Comparison of ENCODE assay signal across 8 cellular contexts in the genomic region with DNA sequence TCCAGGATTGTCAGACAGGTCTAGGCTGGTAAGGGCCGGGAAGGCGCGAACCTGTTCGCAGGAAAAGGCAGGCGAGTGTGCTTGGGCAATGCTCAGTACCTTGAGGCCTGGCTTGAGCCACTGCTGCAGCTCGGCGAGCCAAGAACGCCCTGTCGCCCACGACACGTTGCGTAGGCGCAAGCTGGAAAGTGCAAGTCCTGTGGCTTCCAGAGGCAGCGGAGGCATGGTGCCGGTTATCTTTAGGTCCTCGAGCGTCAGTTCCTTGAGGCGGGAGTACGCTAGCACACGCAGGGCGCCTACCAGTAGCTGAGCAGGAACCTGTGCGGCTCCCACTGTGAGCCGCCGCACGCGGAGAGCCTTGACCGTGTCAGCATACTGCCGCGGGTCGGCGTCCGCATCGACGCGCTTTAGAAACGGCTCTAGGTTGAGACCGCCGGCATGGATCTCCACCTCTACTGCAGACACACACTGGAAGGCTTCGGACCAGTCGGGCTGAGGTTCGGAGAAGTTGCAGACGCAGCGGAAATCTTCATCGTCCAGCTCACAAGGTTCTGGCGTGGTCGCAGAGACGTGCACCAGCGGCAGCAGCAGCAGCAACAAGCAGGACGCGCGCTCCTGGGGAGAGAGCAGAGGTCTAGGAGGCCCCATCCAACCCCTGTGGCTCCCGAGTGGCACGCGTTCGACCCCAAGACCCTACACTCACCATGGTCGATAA. TPM values are rescaled to one million over a fixed set of nuclear protein-coding genes. Genes with fewer than 3 reads are reported as not detected.
DNase-seq lines count a peak whose midpoint lies in the region; ATAC-seq, FAIRE-seq and TF ChIP-seq lines count a peak whose summit lies in the region.

No MANE protein-coding gene starts in this region.

- ATAC-seq in HG03565 (IDR thresholded peaks at IDR 0.05; ENCODE audit: unreplicated experiment): peak; percentile 45

- no peak overlapping the region for H3K27ac Mint-ChIP-seq in activated CD4-positive, alpha-beta memory T cell treated with anti-CD3 and anti-CD28 coated beads for 36 hours

- peak overlapping the region; percentile 59 for H3K4me3 ChIP-seq in AG10803 (ENCODE audit: low read length)
- H3K4me3 ChIP-seq in effector memory CD4-positive, alpha-beta T cell (ENCODE audit: insufficient read depth, low read depth, low read length, poor library complexity, severe bottlenecking): peak overlapping the region; percentile 65

- peaks cover 24% of the 10 kb centered on the region for H3K4me1 Mint-ChIP-seq in activated CD4-positive, alpha-beta memory T cell treated with anti-CD3 and anti-CD28 coated beads for 36 hours (ENCODE audit: low read depth)

- peak overlapping the region; percentile 75 for H3K4me3 Mint-ChIP-seq in activated CD4-positive, alpha-beta memory T cell treated with anti-CD3 and anti-CD28 coated beads for 36 hours

- no peaks in the 10 kb centered on the region for H3K36me3 ChIP-seq in effector memory CD4-positive, alpha-beta T cell (ENCODE audit: control insufficient read depth, insufficient read depth, low read length)

- CTCF ChIA-PET in activated CD4-positive, alpha-beta memory T cell treated with anti-CD3 and anti-CD28 coated beads for 36 hours (lab: Charles Lee): interaction anchor here (0.6 to 1.4 kb wide), 5 partner anchors 10 to 260 kb away, joined by 3 to 6 read pairs (median 3); partner anchors contain the start of genes EIF4EBP3, IK and NDUFA2

- H3K9me3 Mint-ChIP-seq in activated CD4-positive, alpha-beta memory T cell treated with anti-CD3 and anti-CD28 coated beads for 36 hours: peaks cover 4% of the 10 kb centered on the region

- no peaks in the 10 kb centered on the region for H3K9me3 ChIP-seq in effector memory CD4-positive, alpha-beta T cell (ENCODE audit: control insufficient read depth, low read length)

- POLR2A ChIA-PET in activated CD4-positive, alpha-beta memory T cell treated with anti-CD3 and anti-CD28 coated beads for 36 hours (lab: Charles Lee): no interaction called here

- peak overlapping the region; percentile 58 for H3K27ac ChIP-seq in effector memory CD4-positive, alpha-beta T cell (ENCODE audit: insufficient read depth, low read length, poor library complexity, severe bottlenecking)

- H3K36me3 Mint-ChIP-seq in activated CD4-positive, alpha-beta memory T cell treated with anti-CD3 and anti-CD28 coated beads for 36 hours: no peaks in the 10 kb centered on the region

- DNase-seq in AG10803 (ENCODE audit: low read depth) (peak; percentile 33), GM19239 (ENCODE audit: insufficient read length, low spot score) (peak; percentile 17), mucosa of gallbladder (ENCODE audit: low spot score) (peak; percentile 39), superior temporal gyrus (ENCODE audit: extremely low spot score) (peak; percentile 55), cortex of kidney (lab: John Stamatoyannopoulos, UW) (no peak)
- DNase-seq in activated CD4-positive, alpha-beta memory T cell treated with anti-CD3 and anti-CD28 coated beads for 36 hours: peak; percentile 67
- DNase-seq in effector memory CD4-positive, alpha-beta T cell: peak; percentile 18 to 29 (median 21)

- H3K4me1 ChIP-seq in effector memory CD4-positive, alpha-beta T cell (ENCODE audit: control insufficient read depth, insufficient read depth, low read length, poor library complexity, severe bottlenecking): peaks cover 10% of the 10 kb centered on the region

- no peaks in the 10 kb centered on the region for H3K27me3 Mint-ChIP-seq in activated CD4-positive, alpha-beta memory T cell treated with anti-CD3 and anti-CD28 coated beads for 36 hours

- peak; percentile 42 for FAIRE-seq in GM19239 (lab: Jason Lieb, UNC)

- TF ChIP-seq CTCF in AG10803 (conservative IDR thresholded peaks at IDR 0.05; ENCODE audit: low read length): no peak

- intact Hi-C loops in activated CD4-positive, alpha-beta memory T cell treated with anti-CD3 and anti-CD28 coated beads for 36 hours (cut with micrococcal nuclease): no loop called here

- no peaks in the 10 kb centered on the region for H3K27me3 ChIP-seq in effector memory CD4-positive, alpha-beta T cell (replicated peaks; ENCODE audit: control insufficient read depth, insufficient read depth, low read length, poor library complexity, severe bottlenecking)

RNA-seq across cellular contexts. Expression of gene CD14, which starts 0.5 kb away (rescaled TPM):
- under 1 TPM; 0.39 to 0.62 TPM for total RNA-seq in activated CD4-positive, alpha-beta memory T cell treated with anti-CD3 and anti-CD28 coated beads for 36 hours
- 104 TPM for total RNA-seq in mucosa of gallbladder

RNA-seq across cellular contexts. Expression of gene TMCO6, which starts 6.7 kb away (rescaled TPM):
- total RNA-seq in activated CD4-positive, alpha-beta memory T cell treated with anti-CD3 and anti-CD28 coated beads for 36 hours: 10 to 100 TPM; 33.7 to 33.8 TPM
- 20.6 TPM for total RNA-seq in mucosa of gallbladder

RNA-seq across cellular contexts. Expression of gene NDUFA2, which starts 14.9 kb away (rescaled TPM):
- total RNA-seq in activated CD4-positive, alpha-beta memory T cell treated with anti-CD3 and anti-CD28 coated beads for 36 hours: 10 to 100 TPM; 63.8 to 69.4 TPM
- total RNA-seq in mucosa of gallbladder: 73.0 TPM

RNA-seq across cellular contexts. Expression of gene IK, which starts 15.1 kb away (rescaled TPM):
- 100 to 1,000 TPM; 103 to 104 TPM for total RNA-seq in activated CD4-positive, alpha-beta memory T cell treated with anti-CD3 and anti-CD28 coated beads for 36 hours
- total RNA-seq in mucosa of gallbladder: 72.1 TPM

RNA-seq across cellular contexts. Expression of gene WDR55, which starts 32.2 kb away (rescaled TPM):
- total RNA-seq in activated CD4-positive, alpha-beta memory T cell treated with anti-CD3 and anti-CD28 coated beads for 36 hours: 10 to 100 TPM; 30.4 to 32.1 TPM
- total RNA-seq in mucosa of gallbladder: 22.1 TPM

Comparison
In these comparisons a context has a peak if more than half of its experiments do, and no peak if none do; other contexts are left out.
1. RNA of gene CD14, which starts 0.5 kb away (total RNA-seq): 104 TPM in mucosa of gallbladder (single experiment); 0.39 to 0.62 TPM in activated CD4-positive, alpha-beta memory T cell treated with anti-CD3 and anti-CD28 coated beads for 36 hours; every median in the first group is over 10 times any median in the second.